ENCODE assay signal across 14 cellular contexts in genomic region chr15:39487180-39487735, GRCh38.
"Had no signal": no experiment of that assay in that cellular context is flagged by ENCODE, and none has a peak within 500 bp of the region (broad histone marks: within the 10 kb centered on the region; RNA-seq: fewer than 3 reads in every experiment).

No MANE protein-coding gene starts in this region.

- H3K36me3 Mint-ChIP-seq: activated CD4-positive, alpha-beta memory T cell treated with anti-CD3 and anti-CD28 coated beads for 36 hours; activated naive CD8-positive, alpha-beta T cell treated with anti-CD3 and anti-CD28 coated beads for 36 hours; neural progenitor cell had no signal

- H3K27ac Mint-ChIP-seq: activated CD4-positive, alpha-beta memory T cell treated with anti-CD3 and anti-CD28 coated beads for 36 hours; activated naive CD8-positive, alpha-beta T cell treated with anti-CD3 and anti-CD28 coated beads for 36 hours; neural progenitor cell had no signal

- H3K4me3 ChIP-seq: neural progenitor cell, ovary, SJSA1, tibial artery had no signal

- H3K27ac ChIP-seq: brain microvascular endothelial cell, neural progenitor cell, SJSA1, VCaP had no signal

- H3K4me1 ChIP-seq: neural progenitor cell had no signal

- DNase-seq: activated CD4-positive, alpha-beta memory T cell treated with anti-CD3 and anti-CD28 coated beads for 36 hours; activated gamma-delta T cell treated with Interleukin-2 at 50 U/mL for 16 hours; activated naive CD8-positive, alpha-beta T cell treated with anti-CD3 and anti-CD28 coated beads for 36 hours; activated T-cell treated with anti-CD3 and anti-CD28 coated beads, Interleukin-2, amount 50 U/mL, for 48 hours; brain microvascular endothelial cell; hypothalamus; ovary; stimulated activated CD4-positive, alpha-beta T cell treated with anti-CD3 and anti-CD28 coated beads, Interleukin-15, amount 100 ng/mL, for 24 hours; stimulated activated CD4-positive, alpha-beta T cell treated with anti-CD3 and anti-CD28 coated beads, Interleukin-4, amount 100 ng/mL, for 24 hours; T-helper 9 cell; tibial artery had no signal

- H3K4me3 Mint-ChIP-seq: activated CD4-positive, alpha-beta memory T cell treated with anti-CD3 and anti-CD28 coated beads for 36 hours; activated naive CD8-positive, alpha-beta T cell treated with anti-CD3 and anti-CD28 coated beads for 36 hours; neural progenitor cell had no signal

- H3K9me3 Mint-ChIP-seq: activated CD4-positive, alpha-beta memory T cell treated with anti-CD3 and anti-CD28 coated beads for 36 hours; activated naive CD8-positive, alpha-beta T cell treated with anti-CD3 and anti-CD28 coated beads for 36 hours; neural progenitor cell had no signal

- H3K9me3 ChIP-seq: ovary, SJSA1, tibial artery had no signal

- H3K4me1 Mint-ChIP-seq: activated naive CD8-positive, alpha-beta T cell treated with anti-CD3 and anti-CD28 coated beads for 36 hours; neural progenitor cell had no signal

- H3K27me3 ChIP-seq: brain microvascular endothelial cell, neural progenitor cell, ovary, SJSA1, tibial artery had no signal

- H3K36me3 ChIP-seq: brain microvascular endothelial cell, neural progenitor cell, ovary, SJSA1, tibial artery had no signal

- H3K9ac ChIP-seq: neural progenitor cell had no signal
